ENCODE assay signal across 8 cellular contexts in genomic region chr6:111606620-111607115, GRCh38. TPM values are rescaled to one million over a fixed set of nuclear protein-coding genes. Genes with fewer than 3 reads are reported as not detected.
DNase-seq lines count a peak whose midpoint lies in the region.

No MANE protein-coding gene starts in this region.

- no peaks in the 10 kb centered on the region for H3K9me3 Mint-ChIP-seq in activated CD4-positive, alpha-beta T cell treated with anti-CD3 and anti-CD28 coated beads, Interleukin-2, amount 10 ng/mL, durations not matched to agents 24 days and 14 days
- no peaks in the 10 kb centered on the region for H3K9me3 Mint-ChIP-seq in activated CD4-positive, alpha-beta memory T cell treated with anti-CD3 and anti-CD28 coated beads for 36 hours

- H3K27me3 Mint-ChIP-seq in activated CD4-positive, alpha-beta T cell treated with anti-CD3 and anti-CD28 coated beads, Interleukin-2, amount 10 ng/mL, durations not matched to agents 24 days and 14 days = no peaks in the 10 kb centered on the region
- no peaks in the 10 kb centered on the region for H3K27me3 Mint-ChIP-seq in activated CD4-positive, alpha-beta memory T cell treated with anti-CD3 and anti-CD28 coated beads for 36 hours

- no peak for DNase-seq in activated CD4-positive, alpha-beta T cell treated with anti-CD3 and anti-CD28 coated beads, Interleukin-2, amount 10 ng/mL, durations not matched to agents 24 days and 14 days
- DNase-seq in activated CD4-positive, alpha-beta T cell treated with anti-CD3 and anti-CD28 coated beads for 1 hour = no peak
- no peak for DNase-seq in activated CD4-positive, alpha-beta memory T cell treated with anti-CD3 and anti-CD28 coated beads for 36 hours
- DNase-seq in NCI-H1105 (lab: John Stamatoyannopoulos, UW) (no peak), NCI-H226 (no peak), NCI-H1105 treated with DMSO at 0.1 percent for 48 hours (lab: John Stamatoyannopoulos, UW) (no peak)

- H3K36me3 Mint-ChIP-seq in activated CD4-positive, alpha-beta T cell treated with anti-CD3 and anti-CD28 coated beads, Interleukin-2, amount 10 ng/mL, durations not matched to agents 24 days and 14 days (ENCODE audit: low read depth) = no peaks in the 10 kb centered on the region
- no peaks in the 10 kb centered on the region for H3K36me3 Mint-ChIP-seq in activated CD4-positive, alpha-beta memory T cell treated with anti-CD3 and anti-CD28 coated beads for 36 hours

- H3K27ac Mint-ChIP-seq in activated CD4-positive, alpha-beta T cell treated with anti-CD3 and anti-CD28 coated beads, Interleukin-2, amount 10 ng/mL, durations not matched to agents 24 days and 14 days = peak overlapping the region; percentile 79
- peak overlapping the region; percentile 75 for H3K27ac Mint-ChIP-seq in activated CD4-positive, alpha-beta memory T cell treated with anti-CD3 and anti-CD28 coated beads for 36 hours

- H3K36me3 ChIP-seq in iPS-18a (ENCODE audit: control insufficient read depth, low read depth, low read length) (no peaks in the 10 kb centered on the region), subcutaneous abdominal adipose tissue (ENCODE audit: control insufficient read depth in 5 of 5, insufficient read depth in 5 of 5, low read length in 5 of 5) (no peaks in the 10 kb centered on the region)

- intact Hi-C loops in activated CD4-positive, alpha-beta T cell treated with anti-CD3 and anti-CD28 coated beads, Interleukin-2, amount 10 ng/mL, durations not matched to agents 24 days and 14 days (cut with micrococcal nuclease) = loop anchor here (5.0 kb wide), 1 partner anchor 391 kb away; no protein-coding TSS in a partner anchor
- intact Hi-C loops in activated CD4-positive, alpha-beta memory T cell treated with anti-CD3 and anti-CD28 coated beads for 36 hours (cut with micrococcal nuclease) = loop anchor here (1.0 kb wide), 1 partner anchor 73 kb away; no protein-coding TSS in a partner anchor

- H3K9ac ChIP-seq in iPS-18a (ENCODE audit: low read length) (peak overlapping the region; percentile 52), subcutaneous abdominal adipose tissue (ENCODE audit: low read length in 5 of 5) (peak overlapping the region; percentile 48 to 99 (median 95))

- peak overlapping the region; percentile 90 for H3K4me3 Mint-ChIP-seq in activated CD4-positive, alpha-beta T cell treated with anti-CD3 and anti-CD28 coated beads, Interleukin-2, amount 10 ng/mL, durations not matched to agents 24 days and 14 days
- peak overlapping the region; percentile 81 for H3K4me3 Mint-ChIP-seq in activated CD4-positive, alpha-beta memory T cell treated with anti-CD3 and anti-CD28 coated beads for 36 hours

- H3K4me1 ChIP-seq in iPS-18a (ENCODE audit: control insufficient read depth, low read depth, low read length) (peaks cover 28% of the 10 kb centered on the region), subcutaneous abdominal adipose tissue (ENCODE audit: control insufficient read depth in 5 of 5, insufficient read depth in 5 of 5, low read length in 5 of 5) (peaks cover 34 to 53% (median 46%) of the 10 kb centered on the region in 5 donors)

- H3K27ac ChIP-seq in iPS-18a (ENCODE audit: low read length) = no peak overlapping the region
- peak overlapping the region; percentile 100 for H3K27ac ChIP-seq in subcutaneous abdominal adipose tissue (ENCODE audit: low read depth, low read length)

- no peaks in the 10 kb centered on the region for H3K9me3 ChIP-seq in iPS-18a (ENCODE audit: control insufficient read depth, low read depth, low read length)
- no peaks in the 10 kb centered on the region for H3K9me3 ChIP-seq in subcutaneous abdominal adipose tissue (ENCODE audit: control insufficient read depth in 5 of 5, low read length in 5 of 5)

- CTCF ChIA-PET in activated CD4-positive, alpha-beta memory T cell treated with anti-CD3 and anti-CD28 coated beads for 36 hours (lab: Charles Lee) = interaction anchor here (1.2 to 2.3 kb wide), 5 partner anchors 103 to 481 kb away, joined by 3 to 20 read pairs (median 5); partner anchors contain the start of genes FAM229B and TUBE1

- H3K4me1 Mint-ChIP-seq in activated CD4-positive, alpha-beta T cell treated with anti-CD3 and anti-CD28 coated beads, Interleukin-2, amount 10 ng/mL, durations not matched to agents 24 days and 14 days = peaks cover 30% of the 10 kb centered on the region
- peaks cover 39% of the 10 kb centered on the region for H3K4me1 Mint-ChIP-seq in activated CD4-positive, alpha-beta memory T cell treated with anti-CD3 and anti-CD28 coated beads for 36 hours (ENCODE audit: low read depth)

- POLR2A ChIA-PET in activated CD4-positive, alpha-beta memory T cell treated with anti-CD3 and anti-CD28 coated beads for 36 hours (lab: Charles Lee) = interaction anchor here (0.9 to 2.8 kb wide), 6 partner anchors 12 to 819 kb away, joined by 3 to 25 read pairs (median 4); partner anchors contain the start of gene REV3L

- peak overlapping the region; percentile 76 for H3K4me3 ChIP-seq in iPS-18a (ENCODE audit: low read length)
- peak overlapping the region; percentile 69 to 93 (median 77) for H3K4me3 ChIP-seq in subcutaneous abdominal adipose tissue (ENCODE audit: low read depth in 1 of 5, low read length in 5 of 5)

- H3K27me3 ChIP-seq in iPS-18a (ENCODE audit: control insufficient read depth, insufficient read depth, low read length) (no peaks in the 10 kb centered on the region), subcutaneous abdominal adipose tissue (ENCODE audit: control insufficient read depth in 5 of 5, insufficient read depth in 4 of 5, low read length in 5 of 5) (no peaks in the 10 kb centered on the region)

RNA-seq across cellular contexts. Expression of gene TRAF3IP2, which starts 1.0 kb away (rescaled TPM):
- 17.7 and 19.8 TPM in 2 replicates for total RNA-seq in activated CD4-positive, alpha-beta T cell treated with anti-CD3 and anti-CD28 coated beads, Interleukin-2, amount 10 ng/mL, durations not matched to agents 24 days and 14 days
- total RNA-seq in activated CD4-positive, alpha-beta memory T cell treated with anti-CD3 and anti-CD28 coated beads for 36 hours = 10 to 100 TPM; 42.0 to 43.2 TPM
